ENCODE assay signal across 16 cellular contexts in the genomic region with DNA sequence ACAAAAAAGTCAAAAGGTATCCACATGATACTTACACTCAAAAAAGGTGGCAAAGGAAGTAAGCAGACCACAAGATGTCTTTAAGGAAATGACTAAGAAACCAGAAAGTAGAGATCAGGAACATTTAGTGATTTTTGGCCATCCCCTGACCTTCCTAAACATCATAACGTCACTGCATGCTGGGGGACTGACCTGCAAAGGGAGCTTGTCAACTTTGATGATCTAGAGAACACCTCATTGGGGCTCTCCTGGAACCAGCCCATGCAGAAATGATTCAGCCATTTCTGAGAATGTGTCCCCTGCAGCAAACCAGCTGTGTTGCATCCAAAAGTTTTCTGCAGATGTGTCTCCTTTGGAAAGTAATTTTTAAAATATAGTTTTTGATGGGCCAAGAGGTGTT.
DNase-seq lines count a peak whose midpoint lies in the region; ATAC-seq and TF ChIP-seq lines count a peak whose summit lies in the region.
"Had no signal": no experiment of that assay in that cellular context is flagged by ENCODE, and none has a peak within 500 bp of the region (broad histone marks: within the 10 kb centered on the region; RNA-seq: fewer than 3 reads in every experiment).

No MANE protein-coding gene starts in this region.

- H4K20me1 ChIP-seq in mammary epithelial cell (ENCODE audit: insufficient read depth, low read length), result no peaks in the 10 kb centered on the region

- peak overlapping the region; percentile 53 for H2AFZ ChIP-seq in mammary epithelial cell (ENCODE audit: low read depth, low read length)

- no peaks in the 10 kb centered on the region for H3K36me3 ChIP-seq in breast epithelium
- no peaks in the 10 kb centered on the region for H3K36me3 ChIP-seq in mammary epithelial cell (ENCODE audit: insufficient read depth, low read length)
- no peaks in the 10 kb centered on the region for H3K36me3 ChIP-seq in uterus
- H3K36me3 ChIP-seq: heart right ventricle, left ventricle myocardium inferior had no signal

- DNase-seq in MCF 10A (ENCODE audit: unreplicated experiment) (peak; percentile 56), breast epithelium (ENCODE audit: low spot score in 2 of 2) (no peak), NB4 (ENCODE audit: low read depth) (peak; percentile 56), mammary epithelial cell (peak; percentile 76), uterus (no peak), CD1c-positive myeloid dendritic cell (ENCODE audit: extremely low spot score) (no peak), midbrain (lab: John Stamatoyannopoulos, UW) (no peak)
- no peak for DNase-seq in stimulated activated naive B cell treated with anti-CD40 and anti-IgM and Interleukin-4, amounts not matched to agents 10 μg/mL and 1 μg/mL and 100 μg/mL, for 72 hours
- DNase-seq: effector CD4-positive, alpha-beta T cell; heart right ventricle; left ventricle myocardium inferior; naive B cell; NCI-H1092 treated with DMSO at 0.1 percent for 48 hours; NCI-H226; RPMI8226 had no signal

- POLR2A ChIA-PET in MCF 10A (lab: Yijun Ruan, JAX), result interaction anchor here (0.5 kb wide), 1 partner anchor 217 kb away, joined by 3 read pairs; no protein-coding TSS in a partner anchor

- H3K4me2 ChIP-seq in mammary epithelial cell (ENCODE audit: insufficient read depth, low read depth, low read length), result peak overlapping the region; percentile 54

- ATAC-seq in stimulated activated naive B cell treated with anti-CD40 and anti-IgM and Interleukin-4, amounts not matched to agents 10 μg/mL and 1 μg/mL and 100 μg/mL, for 72 hours (replicated peaks), result peak; percentile 42 to 72
- ATAC-seq: HCT116, heart right ventricle had no signal

- H3K4me3 ChIP-seq in breast epithelium (no peak overlapping the region), NB4 (ENCODE audit: low read depth, low read length) (no peak overlapping the region), mammary epithelial cell (replicated peaks in 1 of 3; ENCODE audit: insufficient read depth in 1 of 3, low read depth in 2 of 3, low read length in 3 of 3) (no peak overlapping the region), uterus (no peak overlapping the region)
- H3K4me3 ChIP-seq: heart right ventricle, left ventricle myocardium inferior had no signal

- intact Hi-C loops in MCF 10A (cut with micrococcal nuclease) (no loop called here), breast epithelium (cut with DNase I; ENCODE audit: low total_unique reads) (no loop called here), mammary epithelial cell (cut with micrococcal nuclease) (no loop called here), uterus (cut with DNase I; ENCODE audit: low total_unique reads) (no loop called here)

- TF ChIP-seq CTCF in MCF 10A (IDR thresholded peaks at IDR 0.05; ENCODE audit: unreplicated experiment) (no peak), breast epithelium (IDR thresholded peaks at IDR 0.05) (no peak), NB4 (IDR thresholded peaks at IDR 0.05; ENCODE audit: low read depth, low read length) (no peak), mammary epithelial cell (conservative IDR thresholded peaks at IDR 0.05 in 1 of 2, IDR thresholded peaks at IDR 0.05 in 1 of 2; ENCODE audit: extremely low read depth in 1 of 2, insufficient read depth in 1 of 2, low read depth in 1 of 2, low read length in 2 of 2) (no peak), uterus (IDR thresholded peaks at IDR 0.05) (no peak)

- 0% methylated on average over 1 of the region's 1 CpG for WGBS in mammary epithelial cell (ENCODE audit: low coverage, missing lambda C conversion rate)

- CTCF ChIA-PET in MCF 10A (lab: Yijun Ruan, JAX), result interaction anchor here (0.6 to 1.2 kb wide), 3 partner anchors 9 to 808 kb away, joined by 3 to 7 read pairs (median 3); no protein-coding TSS in a partner anchor
- CTCF ChIA-PET in mammary epithelial cell (lab: Charles Lee; ENCODE audit: low non-redundant PET), result interaction anchor here (0.7 kb wide), 1 partner anchor 846 kb away, joined by 3 read pairs; no protein-coding TSS in a partner anchor

- H3K27ac Mint-ChIP-seq in MCF 10A (ENCODE audit: low read depth, unreplicated experiment), result no peak overlapping the region
- no peak overlapping the region for H3K27ac Mint-ChIP-seq in stimulated activated naive B cell treated with anti-CD40 and anti-IgM and Interleukin-4, amounts not matched to agents 10 μg/mL and 1 μg/mL and 100 μg/mL, for 72 hours

- no peaks in the 10 kb centered on the region for H3K27me3 Mint-ChIP-seq in MCF 10A (ENCODE audit: insufficient read depth, unreplicated experiment)
- peaks cover 6 to 7% of the 10 kb centered on the region in 2 donors for H3K27me3 Mint-ChIP-seq in stimulated activated naive B cell treated with anti-CD40 and anti-IgM and Interleukin-4, amounts not matched to agents 10 μg/mL and 1 μg/mL and 100 μg/mL, for 72 hours

- H3K4me1 Mint-ChIP-seq in MCF 10A (ENCODE audit: insufficient read depth, unreplicated experiment), result peaks cover 13% of the 10 kb centered on the region
- peaks cover 1 to 4% of the 10 kb centered on the region in 2 donors for H3K4me1 Mint-ChIP-seq in stimulated activated naive B cell treated with anti-CD40 and anti-IgM and Interleukin-4, amounts not matched to agents 10 μg/mL and 1 μg/mL and 100 μg/mL, for 72 hours
- H3K4me1 Mint-ChIP-seq: naive B cell had no signal

- H3K27me3 ChIP-seq in breast epithelium (no peaks in the 10 kb centered on the region), mammary epithelial cell (ENCODE audit: insufficient read depth, low read length) (no peaks in the 10 kb centered on the region), uterus (no peaks in the 10 kb centered on the region)
- H3K27me3 ChIP-seq: heart right ventricle had no signal

- H3K36me3 Mint-ChIP-seq in MCF 10A (ENCODE audit: insufficient read depth, unreplicated experiment), result peaks cover 4% of the 10 kb centered on the region
- no peaks in the 10 kb centered on the region for H3K36me3 Mint-ChIP-seq in stimulated activated naive B cell treated with anti-CD40 and anti-IgM and Interleukin-4, amounts not matched to agents 10 μg/mL and 1 μg/mL and 100 μg/mL, for 72 hours

- dilution Hi-C loops in mammary epithelial cell (cut with HindIII; ENCODE audit: low sequenced_read_pairs), result no loop called here

- no peaks in the 10 kb centered on the region for H3K79me2 ChIP-seq in mammary epithelial cell (ENCODE audit: insufficient read depth, low read length)

- in situ Hi-C loops in mammary epithelial cell (cut with MboI; ENCODE audit: low sequenced_read_pairs in 2 of 2), result no loop called here

- H3K9me3 ChIP-seq in breast epithelium, result no peaks in the 10 kb centered on the region
- H3K9me3 ChIP-seq in mammary epithelial cell (replicated peaks; ENCODE audit: insufficient read depth, low read length), result no peaks in the 10 kb centered on the region
- no peaks in the 10 kb centered on the region for H3K9me3 ChIP-seq in uterus

- no peak overlapping the region for H3K4me3 Mint-ChIP-seq in MCF 10A (ENCODE audit: unreplicated experiment)
- no peak overlapping the region for H3K4me3 Mint-ChIP-seq in stimulated activated naive B cell treated with anti-CD40 and anti-IgM and Interleukin-4, amounts not matched to agents 10 μg/mL and 1 μg/mL and 100 μg/mL, for 72 hours
- H3K4me3 Mint-ChIP-seq: naive B cell had no signal

- peaks cover 5% of the 10 kb centered on the region for H3K9me3 Mint-ChIP-seq in MCF 10A (ENCODE audit: unreplicated experiment)
- peaks cover 5 to 7% of the 10 kb centered on the region in 2 donors for H3K9me3 Mint-ChIP-seq in stimulated activated naive B cell treated with anti-CD40 and anti-IgM and Interleukin-4, amounts not matched to agents 10 μg/mL and 1 μg/mL and 100 μg/mL, for 72 hours

- H3K27ac ChIP-seq in breast epithelium, result no peak overlapping the region
- no peak overlapping the region for H3K27ac ChIP-seq in mammary epithelial cell (ENCODE audit: insufficient read depth, low read depth, low read length)
- no peak overlapping the region for H3K27ac ChIP-seq in uterus
- H3K27ac ChIP-seq: heart right ventricle, left ventricle myocardium inferior had no signal

- no peaks in the 10 kb centered on the region for H3K4me1 ChIP-seq in breast epithelium
- peaks cover 15% of the 10 kb centered on the region for H3K4me1 ChIP-seq in mammary epithelial cell (ENCODE audit: insufficient read depth, low read length)
- H3K4me1 ChIP-seq in uterus, result no peaks in the 10 kb centered on the region
- H3K4me1 ChIP-seq: left ventricle myocardium inferior had no signal

- TF ChIP-seq POLR2A in breast epithelium (IDR thresholded peaks at IDR 0.05), result no peak
- no peak for TF ChIP-seq POLR2A in NB4 (IDR thresholded peaks at IDR 0.05; ENCODE audit: extremely low read depth, insufficient read length)
- no peak for TF ChIP-seq POLR2A in uterus (IDR thresholded peaks at IDR 0.05)

- BruUV-seq in MCF 10A (replicated peaks; lab: Mats Ljungman, UMichigan) (no TSS peak), mammary epithelial cell (replicated peaks; lab: Mats Ljungman, UMichigan) (no TSS peak)

- H3K9ac ChIP-seq in mammary epithelial cell (ENCODE audit: insufficient read depth, low read length), result no peak overlapping the region

Comparison
In these comparisons a context has a peak if more than half of its experiments do, and no peak if none do; other contexts are left out.
1. DNase-seq: peak in MCF 10A (single experiment), NB4 (single experiment) and mammary epithelial cell (single experiment); none in breast epithelium (0 of 2), stimulated activated naive B cell treated with anti-CD40 and anti-IgM and Interleukin-4, amounts not matched to agents 10 μg/mL and 1 μg/mL and 100 μg/mL, for 72 hours (single experiment), uterus (0 of 2), CD1c-positive myeloid dendritic cell (single experiment) and midbrain (single experiment).